In the genomic region with DNA sequence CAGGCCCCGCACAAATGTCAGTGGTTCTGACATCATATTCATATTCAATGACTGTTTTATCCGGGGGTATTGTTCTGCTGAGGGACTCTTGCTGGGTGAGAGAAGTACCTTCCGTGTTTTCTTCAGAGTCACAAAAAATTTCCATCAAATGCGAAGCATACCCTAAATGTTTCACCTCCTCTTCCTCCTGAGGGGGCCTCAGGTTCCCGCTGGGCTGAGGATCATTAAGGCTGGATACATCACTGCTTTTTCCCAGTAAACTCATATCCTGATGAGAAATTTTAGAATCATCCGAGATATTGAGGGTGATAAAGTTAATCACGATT, we compare ENCODE assay signal across 17 cellular contexts. TPM values are rescaled to one million over a fixed set of nuclear protein-coding genes. Genes with fewer than 3 reads are reported as not detected.
A peak's percentile ranks its signal among the peaks of the same experiment; 100 is the strongest.
DNase-seq lines count a peak whose midpoint lies in the region; ATAC-seq, FAIRE-seq and TF ChIP-seq lines count a peak whose summit lies in the region.
"Had no signal": no experiment of that assay in that cellular context is flagged by ENCODE, and none has a peak within 500 bp of the region (broad histone marks: within the 10 kb centered on the region; RNA-seq: fewer than 3 reads in every experiment).

No MANE protein-coding gene starts in this region.

- ATAC-seq in A549 (no peak), HG02678 (IDR thresholded peaks at IDR 0.05; ENCODE audit: unreplicated experiment) (no peak), HG03354 (IDR thresholded peaks at IDR 0.05; ENCODE audit: poor library complexity, severe bottlenecking, unreplicated experiment) (no peak)

- H3K9me3 ChIP-seq in A549, result no peaks in the 10 kb centered on the region
- no peaks in the 10 kb centered on the region for H3K9me3 ChIP-seq in HUES6 (ENCODE audit: control insufficient read depth, insufficient read depth, low read depth, low read length)
- no peaks in the 10 kb centered on the region for H3K9me3 ChIP-seq in endothelial cell of umbilical vein (replicated peaks; ENCODE audit: control insufficient read depth, insufficient read depth, low read length)
- H3K9me3 ChIP-seq: BLaER1 treated with 17β-estradiol and CSF1 and Interleukin-3, amounts not matched to agents 10 nM and 100 nM; MG63; SJCRH30 had no signal

- H3K4ac ChIP-seq in mesendoderm (ENCODE audit: low read depth, low read length), result no peak overlapping the region

- H3K79me2 ChIP-seq in endothelial cell of umbilical vein (ENCODE audit: control insufficient read depth, insufficient read depth, low read length) (no peaks in the 10 kb centered on the region), mesendoderm (ENCODE audit: control insufficient read depth, insufficient read depth, low read length) (no peaks in the 10 kb centered on the region)

- CTCF ChIA-PET in A549 (lab: Yijun Ruan, JAX) (no interaction called here), endothelial cell of umbilical vein (lab: Charles Lee) (no interaction called here)

- no peaks in the 10 kb centered on the region for H3K79me1 ChIP-seq in mesendoderm (ENCODE audit: low read length)

- H3K4me1 ChIP-seq in A549, result peaks cover 20% of the 10 kb centered on the region
- H3K4me1 ChIP-seq in HUES6 (ENCODE audit: control insufficient read depth, insufficient read depth, low read length), result peaks cover 28% of the 10 kb centered on the region
- peaks cover 7% of the 10 kb centered on the region for H3K4me1 ChIP-seq in endothelial cell of umbilical vein (ENCODE audit: control insufficient read depth, extremely low read depth, insufficient read depth, low read length)
- H3K4me1 ChIP-seq in mesendoderm (ENCODE audit: control insufficient read depth, low read depth, low read length), result peaks cover 3% of the 10 kb centered on the region
- H3K4me1 ChIP-seq: BLaER1 treated with 17β-estradiol and CSF1 and Interleukin-3, amounts not matched to agents 10 nM and 100 nM had no signal

- FAIRE-seq in A549 (lab: Jason Lieb, UNC) (no peak), endothelial cell of umbilical vein (lab: Jason Lieb, UNC) (no peak)

- no peak overlapping the region for H2BK120ac ChIP-seq in mesendoderm (ENCODE audit: low read depth, low read length)

- TF ChIP-seq POLR2A in A549 (IDR thresholded peaks at IDR 0.05; ENCODE audit: low read length), result no peak
- TF ChIP-seq POLR2A in endothelial cell of umbilical vein (IDR thresholded peaks at IDR 0.05; ENCODE audit: low read depth, low read length), result no peak

- TF ChIP-seq CTCF in A549 (IDR thresholded peaks at IDR 0.05) (no peak), endothelial cell of umbilical vein (IDR thresholded peaks at IDR 0.05; ENCODE audit: extremely low read depth in 1 of 2, insufficient read depth in 1 of 2, low read depth in 1 of 2, low read length in 2 of 2) (no peak)

- no peaks in the 10 kb centered on the region for H3K9me1 ChIP-seq in endothelial cell of umbilical vein (replicated peaks; ENCODE audit: control insufficient read depth, extremely low read depth, insufficient read depth, low read length)

- no peak overlapping the region for H4K8ac ChIP-seq in mesendoderm (ENCODE audit: low read depth, low read length)

- no peak for TF ChIP-seq RAD21 in A549 (conservative IDR thresholded peaks at IDR 0.05 in 1 of 2, IDR thresholded peaks at IDR 0.05 in 1 of 2)

- H3K27ac ChIP-seq in A549 (peak overlapping the region; percentile 50 to 84; a peak in 5 of 6 replicates), HUES6 (ENCODE audit: low read depth, low read length) (peak overlapping the region; percentile 10; the same call in 1 of the 2 replicates), endothelial cell of umbilical vein (ENCODE audit: insufficient read depth, low read depth, low read length) (no peak overlapping the region), mesendoderm (ENCODE audit: low read depth, low read length) (no peak overlapping the region)
- H3K27ac ChIP-seq: 22Rv1; BLaER1 treated with 17β-estradiol and CSF1 and Interleukin-3, amounts not matched to agents 10 nM and 100 nM; SJCRH30 had no signal

- WGBS in A549 (ENCODE audit: missing lambda C conversion rate), result 82% methylated on average over 7 of the region's 7 CpGs
- no CpG with 5 or more reads among the region's 7 CpGs for WGBS in mesendoderm (ENCODE audit: extremely low coverage, insufficient coverage, low lambda C conversion rate)

- no peak for DNase-seq in A549 (ENCODE audit: low read depth in 1 of 2, low spot score in 1 of 2)
- no peak for DNase-seq in endothelial cell of umbilical vein (ENCODE audit: low read depth, low spot score)
- peak; percentile 14 for DNase-seq in mesendoderm
- DNase-seq in RPMI8226, result no peak
- no peak for DNase-seq in AG20443 (ENCODE audit: low spot score)
- DNase-seq: HCEC 1CT, MG63, NCI-H187 treated with DMSO at 0.1 percent for 48 hours, NCI-H2171, NCI-H446 treated with DMSO at 0.1 percent for 48 hours, SJCRH30, SW 1271 had no signal

- no peak overlapping the region for H3K56ac ChIP-seq in mesendoderm (ENCODE audit: low read length)

- no peaks in the 10 kb centered on the region for H3K27me3 ChIP-seq in HUES6 (ENCODE audit: control insufficient read depth, insufficient read depth, low read length)
- no peaks in the 10 kb centered on the region for H3K27me3 ChIP-seq in endothelial cell of umbilical vein (ENCODE audit: control insufficient read depth in 2 of 2, insufficient read depth in 2 of 2, low read length in 2 of 2)
- H3K27me3 ChIP-seq in mesendoderm (ENCODE audit: insufficient read depth, low read length, poor library complexity), result no peaks in the 10 kb centered on the region
- H3K27me3 ChIP-seq: BLaER1 treated with 17β-estradiol and CSF1 and Interleukin-3, amounts not matched to agents 10 nM and 100 nM; MG63; SJCRH30 had no signal

- POLR2A ChIA-PET in A549 (lab: Yijun Ruan, JAX) (no interaction called here), endothelial cell of umbilical vein (lab: Charles Lee) (no interaction called here)

- BruUV-seq in endothelial cell of umbilical vein (replicated peaks; lab: Mats Ljungman, UMichigan), result no TSS peak

- H3K23ac ChIP-seq in mesendoderm (ENCODE audit: low read length), result no peak overlapping the region

- intact Hi-C loops in endothelial cell of umbilical vein (cut with micrococcal nuclease), result no loop called here

- H3K4me2 ChIP-seq in A549 (peak overlapping the region; percentile 76), endothelial cell of umbilical vein (ENCODE audit: insufficient read depth, low read length) (no peak overlapping the region), mesendoderm (ENCODE audit: low read length) (no peak overlapping the region)
- H3K4me2 ChIP-seq: BLaER1 treated with 17β-estradiol and CSF1 and Interleukin-3, amounts not matched to agents 10 nM and 100 nM had no signal

- H2AK5ac ChIP-seq in mesendoderm (ENCODE audit: low read length), result no peak overlapping the region

- dilution Hi-C loops in endothelial cell of umbilical vein (cut with MboI; ENCODE audit: extremely low pct_ligation_motif_present, low sequenced_read_pairs), result no loop called here

- peak overlapping the region; percentile 69 for H2AFZ ChIP-seq in endothelial cell of umbilical vein (ENCODE audit: low read depth, low read length)

- H3K9ac ChIP-seq in HUES6 (ENCODE audit: low read length), result no peak overlapping the region
- no peak overlapping the region for H3K9ac ChIP-seq in endothelial cell of umbilical vein (replicated peaks; ENCODE audit: extremely low read depth, insufficient read depth, low read length)
- H3K9ac ChIP-seq in mesendoderm (ENCODE audit: low read length), result no peak overlapping the region
- H3K9ac ChIP-seq: BLaER1 treated with 17β-estradiol and CSF1 and Interleukin-3, amounts not matched to agents 10 nM and 100 nM had no signal

- H4K20me1 ChIP-seq in endothelial cell of umbilical vein (replicated peaks; ENCODE audit: control insufficient read depth, extremely low read depth, insufficient read depth, low read length), result no peaks in the 10 kb centered on the region
- H4K20me1 ChIP-seq: BLaER1 treated with 17β-estradiol and CSF1 and Interleukin-3, amounts not matched to agents 10 nM and 100 nM had no signal

- TF ChIP-seq EP300 in A549 (IDR thresholded peaks at IDR 0.05), result no peak

- H2BK5ac ChIP-seq in mesendoderm (ENCODE audit: low read length), result no peak overlapping the region

- H3K36me3 ChIP-seq in HUES6 (ENCODE audit: control insufficient read depth, insufficient read depth, low read length) (no peaks in the 10 kb centered on the region), endothelial cell of umbilical vein (ENCODE audit: control insufficient read depth in 2 of 2, extremely low read depth in 1 of 2, insufficient read depth in 2 of 2, low read length in 2 of 2) (no peaks in the 10 kb centered on the region), mesendoderm (ENCODE audit: control insufficient read depth, insufficient read depth, low read length) (no peaks in the 10 kb centered on the region)
- H3K36me3 ChIP-seq: BLaER1 treated with 17β-estradiol and CSF1 and Interleukin-3, amounts not matched to agents 10 nM and 100 nM; MG63; SJCRH30 had no signal

- no peak overlapping the region for H4K5ac ChIP-seq in mesendoderm (ENCODE audit: low read length)

- no peak overlapping the region for H3K4me3 ChIP-seq in A549
- H3K4me3 ChIP-seq in HUES6 (ENCODE audit: low read depth, low read length), result peak overlapping the region; percentile 34
- no peak overlapping the region for H3K4me3 ChIP-seq in endothelial cell of umbilical vein (replicated peaks in 1 of 3; ENCODE audit: insufficient read depth in 1 of 3, low read depth in 1 of 3, low read length in 3 of 3)
- H3K4me3 ChIP-seq in mesendoderm (ENCODE audit: low read length), result no peak overlapping the region
- H3K4me3 ChIP-seq: BLaER1 treated with 17β-estradiol and CSF1 and Interleukin-3, amounts not matched to agents 10 nM and 100 nM; MG63; SJCRH30 had no signal

- no peak overlapping the region for H3K18ac ChIP-seq in mesendoderm (ENCODE audit: low read length)

- no peak overlapping the region for H2BK15ac ChIP-seq in mesendoderm (replicated peaks; ENCODE audit: low read depth)

TF ChIP-seq in A549, 52 proteins besides CTCF, POLR2A, EP300 and RAD21 (continues in another document):
- TF ChIP-seq NR3C1 (IDR thresholded peaks at IDR 0.05), result no peak

RNA-seq across cellular contexts. Expression of a gene that starts 42.8 kb away (rescaled TPM):
- polyA plus RNA-seq in A549 (2011; rRNA removed) (0.08 and 0.19 TPM in 2 replicates), A549 (2017; fragmentation: RNase III; extraction: RNeasy Plus Mini Kit Qiagen cat#74134 plus additional on column Dnase treatment) (not detected in 3 replicates), endothelial cell of umbilical vein (not detected in 2 replicates)
- polyA plus RNA-seq in A549 (2012; cell fraction: cytosol; rRNA removed), result 0.01 and 0.03 TPM in 2 replicates
- polyA plus RNA-seq in A549 (2012; cell fraction: nucleus; rRNA removed), result not detected in 2 replicates
- polyA minus RNA-seq in A549 (2011; rRNA and poly(A)+ RNA removed), result not detected in 2 replicates
- not detected in 2 replicates for total RNA-seq in endothelial cell of umbilical vein
- not detected in 2 replicates for polyA plus RNA-seq in endothelial cell of umbilical vein (2011; cell fraction: cytosol; rRNA removed)
- not detected in 2 replicates for polyA plus RNA-seq in endothelial cell of umbilical vein (2011; cell fraction: nucleus; rRNA removed)
- polyA plus RNA-seq in endothelial cell of umbilical vein (2012), result not detected in 2 replicates
- not detected in 2 replicates for polyA minus RNA-seq in endothelial cell of umbilical vein
- polyA minus RNA-seq in endothelial cell of umbilical vein (2011; cell fraction: cytosol; rRNA and poly(A)+ RNA removed), result not detected
- polyA minus RNA-seq in endothelial cell of umbilical vein (2011; cell fraction: nucleus; rRNA and poly(A)+ RNA removed), result not detected in 2 replicates
- polyA plus RNA-seq in mesendoderm (2013, experiment 1 of 2), result 0.59 TPM
- polyA plus RNA-seq in mesendoderm (2013, experiment 2 of 2), result 0.50 TPM

Comparison
In these comparisons a context has a peak if more than half of its experiments do, and no peak if none do; other contexts are left out.
1. H3K27ac ChIP-seq: peak in A549 (2 of 2) and HUES6 (single experiment); none in endothelial cell of umbilical vein (single experiment) and mesendoderm (single experiment).